ENCODE assay signal across 11 cellular contexts in the genomic region with DNA sequence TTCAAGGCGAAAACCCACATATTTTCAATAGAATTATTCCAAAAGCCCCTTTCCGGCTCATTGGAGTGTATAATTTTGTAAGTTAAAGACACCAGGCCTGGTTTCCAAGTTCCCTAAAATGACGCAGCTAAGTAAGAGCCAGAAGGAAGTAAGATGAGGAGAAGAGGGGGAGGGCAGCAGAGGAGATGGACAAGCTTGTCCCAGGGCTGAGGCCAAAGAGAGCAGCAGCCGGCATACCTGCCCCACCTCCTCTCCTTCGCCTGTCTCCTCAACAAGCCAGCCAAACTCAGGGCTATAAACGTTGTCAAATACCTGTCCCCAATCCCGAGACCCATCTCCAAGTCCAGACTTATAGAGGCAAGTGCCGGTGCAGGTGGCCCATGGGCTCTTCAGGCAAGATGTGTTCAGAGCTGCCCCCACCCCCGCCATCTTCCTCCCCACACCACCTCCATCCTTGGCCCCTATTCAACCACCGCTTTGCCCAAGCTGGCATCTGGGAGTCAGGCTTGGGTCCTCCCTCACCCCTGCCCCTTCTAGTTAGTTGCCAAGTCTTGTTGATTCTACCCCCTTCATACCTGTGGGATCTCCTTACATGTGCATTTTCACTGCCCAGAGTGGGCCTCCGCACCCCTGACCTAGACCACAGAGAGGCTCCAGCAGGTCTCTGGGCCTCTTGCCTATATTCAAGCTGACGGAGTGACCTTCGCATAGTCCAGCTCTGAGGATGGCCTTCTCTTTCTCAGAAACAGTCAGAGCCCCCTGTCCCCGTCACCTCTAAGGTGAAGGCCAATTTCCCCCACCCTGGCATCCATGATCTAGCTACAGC.
DNase-seq lines count a peak whose midpoint lies in the region; ATAC-seq and TF ChIP-seq lines count a peak whose summit lies in the region.
"Had no signal": no experiment of that assay in that cellular context is flagged by ENCODE, and none has a peak within 500 bp of the region (broad histone marks: within the 10 kb centered on the region; RNA-seq: fewer than 3 reads in every experiment).

No MANE protein-coding gene starts in this region.

- H3K4me1 ChIP-seq in iPS-18a (ENCODE audit: control insufficient read depth, low read depth, low read length): peaks cover 24% of the 10 kb centered on the region
- H3K4me1 ChIP-seq in psoas muscle: peaks cover 18% of the 10 kb centered on the region
- H3K4me1 ChIP-seq: BE2C had no signal

- peak overlapping the region; percentile 18 for H3K4me3 ChIP-seq in iPS-18a (ENCODE audit: low read length)
- no peak overlapping the region for H3K4me3 ChIP-seq in psoas muscle

- H3K27me3 Mint-ChIP-seq in mesothelial cell of epicardium (ENCODE audit: low read depth): peaks cover 29% of the 10 kb centered on the region

- no peaks in the 10 kb centered on the region for H3K36me3 Mint-ChIP-seq in mesothelial cell of epicardium

- no peaks in the 10 kb centered on the region for H3K9me3 ChIP-seq in iPS-18a (ENCODE audit: control insufficient read depth, low read depth, low read length)
- peaks cover 7% of the 10 kb centered on the region for H3K9me3 ChIP-seq in psoas muscle
- H3K9me3 ChIP-seq: BE2C had no signal

- H3K4me1 Mint-ChIP-seq in mesothelial cell of epicardium: no peaks in the 10 kb centered on the region

- ATAC-seq in psoas muscle: peak; percentile 40 to 82 (median 77)
- no peak for ATAC-seq in GM21737 (IDR thresholded peaks at IDR 0.05; ENCODE audit: unreplicated experiment)
- ATAC-seq in HG03439 (IDR thresholded peaks at IDR 0.05; ENCODE audit: unreplicated experiment): no peak
- ATAC-seq: naive thymus-derived CD8-positive, alpha-beta T cell had no signal

- no peak overlapping the region for H3K9ac ChIP-seq in iPS-18a (ENCODE audit: low read length)

- peak; percentile 44 for DNase-seq in ELF-1 (ENCODE audit: low read depth, low spot score)
- peak; percentile 78 for DNase-seq in NOMO-1 treated with DMSO at 0.1 percent for 48 hours (lab: John Stamatoyannopoulos, UW; ENCODE audit: unreplicated experiment)
- no peak for DNase-seq in psoas muscle
- no peak for DNase-seq in mesothelial cell of epicardium (ENCODE audit: low spot score in 2 of 2, unreplicated experiment in 2 of 2)
- DNase-seq in COLO668 (lab: John Stamatoyannopoulos, UW; ENCODE audit: unreplicated experiment): no peak
- DNase-seq: BE2C; naive thymus-derived CD8-positive, alpha-beta T cell; stimulated activated CD8-positive, alpha-beta memory T cell treated with anti-CD3 and anti-CD28 coated beads, Interleukin-4, amount 100 ng/mL, for 48 hours had no signal

- no peak overlapping the region for H3K27ac Mint-ChIP-seq in mesothelial cell of epicardium

- intact Hi-C loops in psoas muscle (cut with DNase I): loop anchor here in 1 of 2 donors (5.0 kb wide), 1 partner anchor 68 kb away; no protein-coding TSS in a partner anchor

- TF ChIP-seq CTCF in psoas muscle (IDR thresholded peaks at IDR 0.05): no peak
- no peak for TF ChIP-seq CTCF in mesothelial cell of epicardium (IDR thresholded peaks at IDR 0.05; ENCODE audit: unreplicated experiment)

- H3K27me3 ChIP-seq in iPS-18a (ENCODE audit: control insufficient read depth, insufficient read depth, low read length): no peaks in the 10 kb centered on the region
- no peaks in the 10 kb centered on the region for H3K27me3 ChIP-seq in psoas muscle (ENCODE audit: insufficient read depth in 3 of 3, low read length in 2 of 3)
- H3K27me3 ChIP-seq: BE2C had no signal

- H3K4me3 Mint-ChIP-seq in mesothelial cell of epicardium: no peak overlapping the region

- H3K36me3 ChIP-seq in iPS-18a (ENCODE audit: control insufficient read depth, low read depth, low read length) (no peaks in the 10 kb centered on the region), psoas muscle (ENCODE audit: insufficient read depth in 1 of 2, low read depth in 1 of 2) (no peaks in the 10 kb centered on the region)
- H3K36me3 ChIP-seq: BE2C had no signal

- H3K27ac ChIP-seq in iPS-18a (ENCODE audit: low read length): no peak overlapping the region
- H3K27ac ChIP-seq in psoas muscle: peak overlapping the region; percentile 10

- WGBS in psoas muscle, 3 donors: 63 to 78% (median 68%) methylated on average over 14 of the region's 14 CpGs

- H3K9me3 Mint-ChIP-seq in mesothelial cell of epicardium: peaks cover 19% of the 10 kb centered on the region

Comparison
In these comparisons a context has a peak if more than half of its experiments do, and no peak if none do; other contexts are left out.
1. DNase-seq: peak in ELF-1 (single experiment) and NOMO-1 treated with DMSO at 0.1 percent for 48 hours (single experiment); none in psoas muscle (0 of 2), mesothelial cell of epicardium (0 of 2) and COLO668 (single experiment).
2. ATAC-seq: peak in psoas muscle (4 of 4); none in GM21737 (single experiment) and HG03439 (single experiment).